Comparison of ENCODE assay signal across 2 cellular contexts in the genomic region with DNA sequence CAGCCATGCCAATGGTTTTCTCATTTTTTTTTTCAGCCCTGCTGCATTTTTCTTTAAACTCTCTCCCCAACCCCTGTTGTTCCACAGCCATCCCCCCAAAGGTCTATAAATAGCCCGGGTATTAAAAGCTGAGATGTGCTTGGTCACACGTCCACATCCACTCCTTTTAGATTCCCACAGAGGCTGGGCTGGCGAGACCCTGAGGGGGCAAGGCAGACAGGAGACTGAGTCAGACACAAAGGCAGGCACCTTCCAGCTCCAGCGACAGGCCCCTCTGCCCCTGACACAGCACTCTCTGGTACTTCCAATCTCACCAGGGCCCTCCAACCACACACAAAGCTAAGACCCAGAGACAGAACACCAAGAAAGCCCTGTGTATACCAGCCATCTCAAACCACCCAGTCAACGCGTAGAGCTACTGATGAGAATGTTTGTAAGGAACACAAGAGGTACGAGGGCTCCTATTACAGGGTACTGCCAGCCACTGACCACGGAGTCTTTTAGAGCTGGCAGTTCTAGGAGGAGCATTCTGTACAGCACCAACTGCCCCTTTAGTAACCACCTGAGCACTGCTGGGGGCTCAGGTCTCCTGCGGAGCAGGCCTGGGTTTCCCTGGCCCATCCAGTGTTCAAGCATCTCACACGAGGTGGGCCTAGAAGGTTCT.
TF ChIP-seq lines count a peak whose summit lies in the region.

No MANE protein-coding gene starts in this region.

TF ChIP-seq in IMR-90, 13 proteins besides CTCF, POLR2A, EP300 and RAD21:
- TF ChIP-seq CHD1 (IDR thresholded peaks at IDR 0.05; ENCODE audit: low read depth, low read length) (no peak), FOS (IDR thresholded peaks at IDR 0.05; ENCODE audit: low read depth, low read length) (no peak), MAFK (IDR thresholded peaks at IDR 0.05; ENCODE audit: low read depth, low read length) (no peak), RCOR1 (IDR thresholded peaks at IDR 0.05; ENCODE audit: insufficient replicate concordance, low read length) (no peak), SMC3 (IDR thresholded peaks at IDR 0.05; ENCODE audit: low read depth, low read length) (no peak), CEBPB (IDR thresholded peaks at IDR 0.05; ENCODE audit: low read depth, low read length) (no peak), MAZ (IDR thresholded peaks at IDR 0.05; ENCODE audit: borderline replicate concordance, low read depth, low read length) (no peak), RFX5 (IDR thresholded peaks at IDR 0.05; ENCODE audit: low read depth, low read length) (no peak), MXI1 (IDR thresholded peaks at IDR 0.05; ENCODE audit: borderline replicate concordance, low read depth, low read length) (no peak), BHLHE40 (IDR thresholded peaks at IDR 0.05; ENCODE audit: low read depth, low read length) (no peak), NFE2L2 (IDR thresholded peaks at IDR 0.05; ENCODE audit: low read depth, low read length) (no peak)
- TF ChIP-seq, protein P1, sequence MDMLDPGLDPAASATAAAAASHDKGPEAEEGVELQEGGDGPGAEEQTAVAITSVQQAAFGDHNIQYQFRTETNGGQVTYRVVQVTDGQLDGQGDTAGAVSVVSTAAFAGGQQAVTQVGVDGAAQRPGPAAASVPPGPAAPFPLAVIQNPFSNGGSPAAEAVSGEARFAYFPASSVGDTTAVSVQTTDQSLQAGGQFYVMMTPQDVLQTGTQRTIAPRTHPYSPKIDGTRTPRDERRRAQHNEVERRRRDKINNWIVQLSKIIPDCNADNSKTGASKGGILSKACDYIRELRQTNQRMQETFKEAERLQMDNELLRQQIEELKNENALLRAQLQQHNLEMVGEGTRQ (IDR thresholded peaks at IDR 0.05; ENCODE audit: low read depth, low read length): no peak
- TF ChIP-seq, protein P2, sequence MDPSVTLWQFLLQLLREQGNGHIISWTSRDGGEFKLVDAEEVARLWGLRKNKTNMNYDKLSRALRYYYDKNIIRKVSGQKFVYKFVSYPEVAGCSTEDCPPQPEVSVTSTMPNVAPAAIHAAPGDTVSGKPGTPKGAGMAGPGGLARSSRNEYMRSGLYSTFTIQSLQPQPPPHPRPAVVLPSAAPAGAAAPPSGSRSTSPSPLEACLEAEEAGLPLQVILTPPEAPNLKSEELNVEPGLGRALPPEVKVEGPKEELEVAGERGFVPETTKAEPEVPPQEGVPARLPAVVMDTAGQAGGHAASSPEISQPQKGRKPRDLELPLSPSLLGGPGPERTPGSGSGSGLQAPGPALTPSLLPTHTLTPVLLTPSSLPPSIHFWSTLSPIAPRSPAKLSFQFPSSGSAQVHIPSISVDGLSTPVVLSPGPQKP (IDR thresholded peaks at IDR 0.05; ENCODE audit: borderline replicate concordance, low read depth, low read length): no peak
TF ChIP-seq in IMR-90: peak in this region for 0.

TF ChIP-seq in SK-N-SH, 30 proteins besides CTCF, POLR2A, EP300 and RAD21:
- no peak for TF ChIP-seq EZH2phosphoT487 (IDR thresholded peaks at IDR 0.05; ENCODE audit: borderline replicate concordance, low read depth)
- no peak for TF ChIP-seq GABPA (IDR thresholded peaks at IDR 0.05; ENCODE audit: low read depth)
- no peak for TF ChIP-seq CHD2 (IDR thresholded peaks at IDR 0.05; ENCODE audit: low read length, partially characterized antibody)
- no peak for TF ChIP-seq RXRA (IDR thresholded peaks at IDR 0.05; ENCODE audit: borderline replicate concordance, low read depth)
- TF ChIP-seq FOXM1 (IDR thresholded peaks at IDR 0.05; ENCODE audit: low read depth): no peak
- TF ChIP-seq, protein P3, sequence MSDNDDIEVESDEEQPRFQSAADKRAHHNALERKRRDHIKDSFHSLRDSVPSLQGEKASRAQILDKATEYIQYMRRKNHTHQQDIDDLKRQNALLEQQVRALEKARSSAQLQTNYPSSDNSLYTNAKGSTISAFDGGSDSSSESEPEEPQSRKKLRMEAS (IDR thresholded peaks at IDR 0.05; ENCODE audit: low read depth): no peak
- no peak for TF ChIP-seq YY1 (IDR thresholded peaks at IDR 0.05; ENCODE audit: low read depth)
TF ChIP-seq in SK-N-SH: peak in this region for 0.
